ENCODE assay signal across 21 cellular contexts in genomic region chr1:154547333-154547732, GRCh38. TPM values are rescaled to one million over a fixed set of nuclear protein-coding genes. Genes with fewer than 3 reads are reported as not detected.
"Had no signal": no experiment of that assay in that cellular context is flagged by ENCODE, and none has a peak within 500 bp of the region (broad histone marks: within the 10 kb centered on the region; RNA-seq: fewer than 3 reads in every experiment).

No MANE protein-coding gene starts in this region.

- H2AFZ ChIP-seq: neural progenitor cell, parathyroid adenoma had no signal

- H3K4me1 ChIP-seq: neural progenitor cell, parathyroid adenoma had no signal

- H3K27ac ChIP-seq: neural progenitor cell, parathyroid adenoma had no signal

- H3K4me3 Mint-ChIP-seq: activated CD4-positive, alpha-beta T cell treated with anti-CD3 and anti-CD28 coated beads, Interleukin-2, amount 10 ng/mL, durations not matched to agents 7 days and 5 days; central memory CD8-positive, alpha-beta T cell; effector memory CD8-positive, alpha-beta T cell; neural progenitor cell; WTC11 had no signal

- H3K4me2 ChIP-seq: neural progenitor cell, SK-N-SH had no signal

- H3K27ac Mint-ChIP-seq: activated CD4-positive, alpha-beta T cell treated with anti-CD3 and anti-CD28 coated beads, Interleukin-2, amount 10 ng/mL, durations not matched to agents 7 days and 5 days; activated T-helper 2 cell treated with anti-CD3 and anti-CD28 coated beads, Interferon-gamma antibody, Interleukin-2, Interleukin-4, amounts not matched to agents 10 μg/mL and 5 μg/mL and 100 μg/mL, durations not matched to agents 14 hours and 24 hours and 36 hours; neural progenitor cell had no signal

- DNase-seq: activated CD4-positive, alpha-beta T cell treated with anti-CD3 and anti-CD28 coated beads, Interleukin-2, amount 10 ng/mL, durations not matched to agents 7 days and 5 days; activated naive CD4-positive, alpha-beta T cell treated with anti-CD3 and anti-CD28 coated beads, Interleukin-2, amount 50 U/mL, for 16 hours; activated T-cell treated with anti-CD3 and anti-CD28 coated beads for 4 hours; cortex of kidney; effector memory CD8-positive, alpha-beta T cell; hippocampal formation; left cardiac atrium; mesenchymal stem cell; retina; SK-N-SH; T-helper 1 cell had no signal

- H3K79me2 ChIP-seq: parathyroid adenoma had no signal

- ATAC-seq: effector memory CD8-positive, alpha-beta T cell had no signal

- H3K4me3 ChIP-seq: neural progenitor cell, skin epidermis, tibial nerve had no signal

- H3K4me1 Mint-ChIP-seq: neural progenitor cell, WTC11 had no signal

- H3K9me3 ChIP-seq: SK-N-SH, tibial nerve had no signal

- H3K27me3 ChIP-seq: neural progenitor cell, tibial nerve had no signal

- H3K36me3 ChIP-seq: neural progenitor cell had no signal

- H3K9me2 ChIP-seq: SK-N-SH had no signal

- H3K9me3 Mint-ChIP-seq: activated CD4-positive, alpha-beta T cell treated with anti-CD3 and anti-CD28 coated beads, Interleukin-2, amount 10 ng/mL, durations not matched to agents 7 days and 5 days; activated T-helper 2 cell treated with anti-CD3 and anti-CD28 coated beads, Interferon-gamma antibody, Interleukin-2, Interleukin-4, amounts not matched to agents 10 μg/mL and 5 μg/mL and 100 μg/mL, durations not matched to agents 14 hours and 24 hours and 36 hours; central memory CD8-positive, alpha-beta T cell; effector memory CD8-positive, alpha-beta T cell; neural progenitor cell; WTC11 had no signal

RNA-seq across cellular contexts. Expression of gene CHRNB2, which starts 20.2 kb away (rescaled TPM):
- total RNA-seq: activated CD4-positive, alpha-beta T cell treated with anti-CD3 and anti-CD28 coated beads, Interleukin-2, amount 10 ng/mL, durations not matched to agents 7 days and 5 days; activated T-helper 2 cell treated with anti-CD3 and anti-CD28 coated beads, Interferon-gamma antibody, Interleukin-2, Interleukin-4, amounts not matched to agents 10 μg/mL and 5 μg/mL and 100 μg/mL, durations not matched to agents 14 hours and 24 hours and 36 hours; epithelial cell of proximal tubule; subcutaneous adipose tissue; tibial nerve had no signal

RNA-seq across cellular contexts. Expression of gene SHE, which starts 45.1 kb away (rescaled TPM):
- total RNA-seq: activated CD4-positive, alpha-beta T cell treated with anti-CD3 and anti-CD28 coated beads, Interleukin-2, amount 10 ng/mL, durations not matched to agents 7 days and 5 days; activated CD8-positive, alpha-beta memory T cell treated with anti-CD3 and anti-CD28 coated beads for 36 hours had no signal
- polyA plus RNA-seq: SK-N-SH had no signal

RNA-seq across cellular contexts. Expression of gene TDRD10, which starts 45.3 kb away (rescaled TPM):
- total RNA-seq: activated CD4-positive, alpha-beta T cell treated with anti-CD3 and anti-CD28 coated beads, Interleukin-2, amount 10 ng/mL, durations not matched to agents 7 days and 5 days; activated CD8-positive, alpha-beta memory T cell treated with anti-CD3 and anti-CD28 coated beads for 36 hours; activated T-helper 2 cell treated with anti-CD3 and anti-CD28 coated beads, Interferon-gamma antibody, Interleukin-2, Interleukin-4, amounts not matched to agents 10 μg/mL and 5 μg/mL and 100 μg/mL, durations not matched to agents 14 hours and 24 hours and 36 hours; epithelial cell of proximal tubule had no signal
- polyA plus RNA-seq: SK-N-SH had no signal
